In the genomic region with DNA sequence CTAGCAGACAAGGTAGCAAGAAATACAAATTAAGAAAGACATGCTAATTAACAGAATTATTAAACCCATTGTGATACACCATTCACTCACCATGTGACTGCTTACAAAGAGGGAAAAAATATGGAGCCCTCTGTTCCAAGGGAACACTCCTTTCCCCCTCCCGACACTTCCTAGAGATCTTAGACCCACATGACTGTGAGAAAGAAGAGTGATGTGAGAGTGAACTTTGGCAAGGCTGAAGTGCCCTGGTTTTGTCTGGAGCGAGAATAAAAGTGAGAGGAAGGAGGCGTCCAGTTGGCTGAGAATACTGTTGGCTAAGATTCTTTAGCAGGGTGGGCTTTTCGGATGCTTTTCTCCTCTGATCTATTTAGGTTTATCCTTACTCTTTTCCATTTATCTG, we compare ENCODE assay signal across 20 cellular contexts. TPM values are rescaled to one million over a fixed set of nuclear protein-coding genes. Genes with fewer than 3 reads are reported as not detected.
A peak's percentile ranks its signal among the peaks of the same experiment; 100 is the strongest.
DNase-seq lines count a peak whose midpoint lies in the region; ATAC-seq and TF ChIP-seq lines count a peak whose summit lies in the region.
"Had no signal": no experiment of that assay in that cellular context is flagged by ENCODE, and none has a peak within 500 bp of the region (broad histone marks: within the 10 kb centered on the region; RNA-seq: fewer than 3 reads in every experiment).

No MANE protein-coding gene starts in this region.

- H3K27me3 ChIP-seq in BE2C = no peaks in the 10 kb centered on the region
- H3K27me3 ChIP-seq: BLaER1 treated with 17β-estradiol and CSF1 and Interleukin-3, amounts not matched to agents 10 nM and 100 nM had no signal

- in situ Hi-C loops in SK-MEL-5 (cut with HindIII; ENCODE audit: low pct_unique_long_range_greater_than_20kb, low sequenced_read_pairs) = no loop called here

- no peaks in the 10 kb centered on the region for H3K9me3 ChIP-seq in BE2C
- H3K9me3 ChIP-seq: BLaER1 treated with 17β-estradiol and CSF1 and Interleukin-3, amounts not matched to agents 10 nM and 100 nM; HAP-1 had no signal

- H3K4me3 ChIP-seq in BE2C (ENCODE audit: low read depth, low read length) = no peak overlapping the region
- H3K4me3 ChIP-seq: BLaER1 treated with 17β-estradiol and CSF1 and Interleukin-3, amounts not matched to agents 10 nM and 100 nM; GM12878; HAP-1 had no signal

- no peaks in the 10 kb centered on the region for H3K4me1 ChIP-seq in BE2C
- H3K4me1 ChIP-seq: BLaER1 treated with 17β-estradiol and CSF1 and Interleukin-3, amounts not matched to agents 10 nM and 100 nM; HAP-1 had no signal

- DNase-seq in Ammon's horn (ENCODE audit: low spot score) (peak; percentile 38), SK-MEL-5 (ENCODE audit: low read depth, low spot score) (peak; percentile 38), medulla oblongata (ENCODE audit: extremely low spot score) (peak; percentile 70), pons (ENCODE audit: low spot score) (peak; percentile 53), UCSD-AML1 (lab: John Stamatoyannopoulos, UW; ENCODE audit: unreplicated experiment) (no peak), BE2C (no peak)
- DNase-seq: CD4-positive, alpha-beta T cell; CD8-positive, alpha-beta memory T cell; DMS 273 treated with DMSO at 0.1 percent for 48 hours; DMS79; EL; GDM1; GOT3; HFFc6 had no signal

- ATAC-seq in HG03442 (IDR thresholded peaks at IDR 0.05; ENCODE audit: unreplicated experiment) (no peak), HG03025 (IDR thresholded peaks at IDR 0.05; ENCODE audit: low FRiP score, unreplicated experiment) (no peak)

- no peak for TF ChIP-seq CTCF in BE2C (IDR thresholded peaks at IDR 0.05; ENCODE audit: low read depth, low read length)

- no peaks in the 10 kb centered on the region for H3K36me3 ChIP-seq in BE2C
- H3K36me3 ChIP-seq: BLaER1 treated with 17β-estradiol and CSF1 and Interleukin-3, amounts not matched to agents 10 nM and 100 nM; HAP-1 had no signal

RNA-seq across cellular contexts. Expression of gene CHL1, which starts 14.1 kb away (rescaled TPM):
- 106 and 113 TPM in 2 replicates for total RNA-seq in SK-MEL-5 (2014; rRNA removed; shearing (Covaris generic))
- 46.9 and 47.6 TPM in 2 replicates for polyA plus RNA-seq in SK-MEL-5 (2015; cell fraction: cytosol; rRNA removed)
- 63.3 and 63.6 TPM in 2 replicates for polyA plus RNA-seq in SK-MEL-5 (2015; cell fraction: nucleus; rRNA removed)
- not detected for polyA plus RNA-seq in BE2C (2012; ENCODE audit: insufficient read depth, insufficient read length, low read depth)
- total RNA-seq: CD4-positive, alpha-beta T cell; CD8-positive, alpha-beta memory T cell; HFFc6 had no signal
- polyA plus RNA-seq: CD14-positive monocyte; CD8-positive, alpha-beta memory T cell had no signal

Comparison
In these comparisons a context has a peak if more than half of its experiments do, and no peak if none do; other contexts are left out.
1. DNase-seq: peak in Ammon's horn (single experiment), SK-MEL-5 (single experiment), medulla oblongata (single experiment) and pons (single experiment); none in UCSD-AML1 (single experiment) and BE2C (single experiment).